ENCODE assay signal across 7 cellular contexts in the genomic region with DNA sequence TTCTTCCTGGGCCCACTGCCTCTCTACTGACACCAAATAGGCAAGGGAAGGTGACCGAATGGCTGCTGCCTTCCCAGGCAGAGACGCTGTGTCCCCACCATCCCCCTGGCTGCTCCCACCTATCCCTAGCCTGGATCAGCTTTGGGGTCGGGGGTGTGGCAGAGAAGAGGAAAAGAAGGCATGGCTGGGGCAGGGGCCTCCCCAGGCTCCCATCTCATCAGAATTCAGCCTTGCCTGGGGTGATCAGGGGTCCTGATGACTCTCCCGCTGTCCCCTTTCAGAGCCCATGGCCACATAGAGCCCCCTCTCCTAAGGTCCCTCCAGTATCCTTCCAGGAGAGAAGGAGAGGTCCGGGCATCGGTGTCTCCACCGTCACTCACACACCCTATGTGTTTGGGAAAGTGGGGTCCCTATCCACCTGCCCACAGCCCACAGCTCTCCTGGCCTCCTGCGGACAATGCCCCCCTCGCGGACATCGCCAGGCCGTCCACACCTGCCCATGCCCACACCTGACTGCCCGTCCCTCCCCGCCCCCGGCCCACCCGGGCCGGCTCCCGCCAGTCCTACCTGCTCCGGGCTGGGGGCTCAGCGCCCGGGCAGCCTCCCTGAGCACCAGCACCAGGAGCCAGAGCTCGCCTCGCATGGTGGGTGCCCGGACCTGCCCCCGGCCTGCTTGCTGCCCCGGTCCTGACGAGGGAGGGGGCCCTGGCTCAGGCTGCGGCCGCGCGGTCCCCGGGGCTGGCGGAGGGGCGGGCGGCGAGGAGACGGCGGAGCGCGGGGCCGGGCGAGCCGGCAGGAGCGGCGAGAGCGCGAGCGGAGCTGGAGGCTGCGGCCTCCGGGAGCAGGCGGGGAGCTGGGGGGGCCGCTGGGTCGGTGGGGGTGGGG. TPM values are rescaled to one million over a fixed set of nuclear protein-coding genes. Genes with fewer than 3 reads are reported as not detected.
DNase-seq lines count a peak whose midpoint lies in the region; ATAC-seq and TF ChIP-seq lines count a peak whose summit lies in the region.

A gene (minus strand): TSS at position 843 of the 885 bp plus-strand sequence. CDS start 200 bp downstream, at position 643.

- no peak for ATAC-seq in activated naive CD4-positive, alpha-beta T cell treated with anti-CD3 and anti-CD28 coated beads, Interleukin-2, amount 50 U/mL, for 72 hours
- ATAC-seq in stimulated activated naive B cell treated with anti-CD40 and anti-IgM and Interleukin-4, amounts not matched to agents 10 μg/mL and 1 μg/mL and 100 μg/mL, for 72 hours (replicated peaks), result no peak
- ATAC-seq in GM18870 (IDR thresholded peaks at IDR 0.05; ENCODE audit: unreplicated experiment), result no peak

- H3K4me1 ChIP-seq in iPS-18a (ENCODE audit: control insufficient read depth, low read depth, low read length), result no peaks in the 10 kb centered on the region

- H3K27me3 ChIP-seq in iPS-18a (ENCODE audit: control insufficient read depth, insufficient read depth, low read length), result peaks cover 33% of the 10 kb centered on the region

- peaks cover 53 to 58% of the 10 kb centered on the region in 2 donors for H3K27me3 Mint-ChIP-seq in stimulated activated naive B cell treated with anti-CD40 and anti-IgM and Interleukin-4, amounts not matched to agents 10 μg/mL and 1 μg/mL and 100 μg/mL, for 72 hours

- no peaks in the 10 kb centered on the region for H3K36me3 ChIP-seq in iPS-18a (ENCODE audit: control insufficient read depth, low read depth, low read length)

- H3K27ac ChIP-seq in iPS-18a (ENCODE audit: low read length), result no peak within 1 kb of the TSS

- H3K36me3 Mint-ChIP-seq in activated naive CD4-positive, alpha-beta T cell treated with anti-CD3 and anti-CD28 coated beads, Interleukin-2, amount 50 U/mL, for 72 hours, result peaks cover 6 to 12% of the 10 kb centered on the region in 2 donors
- peaks cover 7 to 11% of the 10 kb centered on the region in 2 donors for H3K36me3 Mint-ChIP-seq in stimulated activated naive B cell treated with anti-CD40 and anti-IgM and Interleukin-4, amounts not matched to agents 10 μg/mL and 1 μg/mL and 100 μg/mL, for 72 hours

- peaks cover 31 to 40% of the 10 kb centered on the region in 2 donors for H3K4me1 Mint-ChIP-seq in stimulated activated naive B cell treated with anti-CD40 and anti-IgM and Interleukin-4, amounts not matched to agents 10 μg/mL and 1 μg/mL and 100 μg/mL, for 72 hours

- H3K4me3 ChIP-seq in Jurkat, Clone E6-1 (ENCODE audit: low read length), result peak within 1 kb of the TSS; percentile 74
- H3K4me3 ChIP-seq in iPS-18a (ENCODE audit: low read length), result peak within 1 kb of the TSS; percentile 100

- no peak within 1 kb of the TSS for H3K9ac ChIP-seq in iPS-18a (ENCODE audit: low read length)

- H3K9me3 Mint-ChIP-seq in activated naive CD4-positive, alpha-beta T cell treated with anti-CD3 and anti-CD28 coated beads, Interleukin-2, amount 50 U/mL, for 72 hours, result no peaks in the 10 kb centered on the region
- peaks cover 0 to 3% of the 10 kb centered on the region in 2 donors for H3K9me3 Mint-ChIP-seq in stimulated activated naive B cell treated with anti-CD40 and anti-IgM and Interleukin-4, amounts not matched to agents 10 μg/mL and 1 μg/mL and 100 μg/mL, for 72 hours

- no peak for DNase-seq in Jurkat, Clone E6-1 (ENCODE audit: low read depth, low spot score)
- peak in 1 of 2 donors; percentile 35 for DNase-seq in activated naive CD4-positive, alpha-beta T cell treated with anti-CD3 and anti-CD28 coated beads, Interleukin-2, amount 50 U/mL, for 72 hours (ENCODE audit: low spot score in 2 of 2)
- DNase-seq in stimulated activated naive B cell treated with anti-CD40 and anti-IgM and Interleukin-4, amounts not matched to agents 10 μg/mL and 1 μg/mL and 100 μg/mL, for 72 hours, result no peak
- DNase-seq in UCSD-AML1 (lab: John Stamatoyannopoulos, UW; ENCODE audit: unreplicated experiment) (no peak), GM10266 (ENCODE audit: extremely low spot score) (no peak)

- H3K4me3 Mint-ChIP-seq in stimulated activated naive B cell treated with anti-CD40 and anti-IgM and Interleukin-4, amounts not matched to agents 10 μg/mL and 1 μg/mL and 100 μg/mL, for 72 hours, result peak within 1 kb of the TSS; percentile 96 to 98

- H3K9me3 ChIP-seq in iPS-18a (ENCODE audit: control insufficient read depth, low read depth, low read length), result no peaks in the 10 kb centered on the region

- no peak for TF ChIP-seq CTCF in GM10266 (IDR thresholded peaks at IDR 0.05; ENCODE audit: control insufficient read depth, insufficient read depth, low read depth, missing control alignments)

- H3K27ac Mint-ChIP-seq in activated naive CD4-positive, alpha-beta T cell treated with anti-CD3 and anti-CD28 coated beads, Interleukin-2, amount 50 U/mL, for 72 hours, result peak within 1 kb of the TSS; percentile 79 to 98
- H3K27ac Mint-ChIP-seq in stimulated activated naive B cell treated with anti-CD40 and anti-IgM and Interleukin-4, amounts not matched to agents 10 μg/mL and 1 μg/mL and 100 μg/mL, for 72 hours, result peak within 1 kb of the TSS; percentile 84

RNA-seq across cellular contexts. Expression of the gene that starts here (rescaled TPM):
- 1.4 TPM for polyA plus RNA-seq in Jurkat, Clone E6-1 (2012; ENCODE audit: insufficient read depth, insufficient read length)
- total RNA-seq in activated naive CD4-positive, alpha-beta T cell treated with anti-CD3 and anti-CD28 coated beads, Interleukin-2, amount 50 U/mL, for 72 hours, result 10 to 100 TPM in 1 of 2 donors, 1 to 10 TPM in 1; 1.5 to 10.6 TPM
